2 cellular contexts compared by ENCODE assay signal in genomic region chr16:54370653-54371052, GRCh38.
TF ChIP-seq lines count a peak whose summit lies in the region.

No MANE protein-coding gene starts in this region.

TF ChIP-seq in HepG2, 621 proteins besides CTCF, POLR2A, EP300 and RAD21:
- TF ChIP-seq PHF8 (CRISPR knock-in tag; IDR thresholded peaks at IDR 0.05), result no peak
- no peak for TF ChIP-seq RELA (CRISPR knock-in tag; IDR thresholded peaks at IDR 0.05)
- TF ChIP-seq ZFYVE20 (CRISPR knock-in tag; IDR thresholded peaks at IDR 0.05; ENCODE audit: borderline replicate concordance, low read depth), result no peak
- TF ChIP-seq REL (CRISPR knock-in tag; conservative IDR thresholded peaks at IDR 0.05), result no peak
- no peak for TF ChIP-seq CSRNP2 (CRISPR knock-in tag; conservative IDR thresholded peaks at IDR 0.05; ENCODE audit: low read depth)
- TF ChIP-seq MAFK (conservative IDR thresholded peaks at IDR 0.05 in 1 of 2, IDR thresholded peaks at IDR 0.05 in 1 of 2; ENCODE audit: low read length in 2 of 2), result no peak
- TF ChIP-seq TEAD3 (CRISPR knock-in tag; optimal IDR thresholded peaks at IDR 0.05; ENCODE audit: borderline replicate concordance), result no peak
- no peak for TF ChIP-seq ARNT2 (CRISPR knock-in tag; IDR thresholded peaks at IDR 0.05; ENCODE audit: low read depth)
- TF ChIP-seq PCBP1 (IDR thresholded peaks at IDR 0.05; ENCODE audit: borderline replicate concordance, low read depth, low read length), result no peak
- TF ChIP-seq NCOR1 (IDR thresholded peaks at IDR 0.05; ENCODE audit: borderline replicate concordance, low read length), result no peak
- TF ChIP-seq MZF1 (CRISPR knock-in tag; IDR thresholded peaks at IDR 0.05; ENCODE audit: borderline replicate concordance), result no peak
- no peak for TF ChIP-seq PLRG1 (conservative IDR thresholded peaks at IDR 0.05)

TF ChIP-seq in H1, 55 proteins besides CTCF, POLR2A, EP300 and RAD21:
- no peak for TF ChIP-seq HDAC2 (IDR thresholded peaks at IDR 0.05; ENCODE audit: borderline replicate concordance in 1 of 2, low read depth in 2 of 2, low read length in 2 of 2)
- no peak for TF ChIP-seq KDM1A (IDR thresholded peaks at IDR 0.05; ENCODE audit: borderline replicate concordance, low read length)
- TF ChIP-seq CBX8 (IDR thresholded peaks at IDR 0.05; ENCODE audit: borderline replicate concordance, low read depth, low read length), result no peak
- TF ChIP-seq GABPA (IDR thresholded peaks at IDR 0.05; ENCODE audit: borderline replicate concordance, insufficient read depth, low read length), result no peak
- TF ChIP-seq SIN3A (conservative IDR thresholded peaks at IDR 0.05 in 1 of 2, IDR thresholded peaks at IDR 0.05 in 1 of 2; ENCODE audit: low read depth in 1 of 2, low read length in 2 of 2), result no peak
- no peak for TF ChIP-seq E2F6 (IDR thresholded peaks at IDR 0.05)
TF ChIP-seq in H1: peak in this region for 0.
